9 cellular contexts compared by ENCODE assay signal in the genomic region with DNA sequence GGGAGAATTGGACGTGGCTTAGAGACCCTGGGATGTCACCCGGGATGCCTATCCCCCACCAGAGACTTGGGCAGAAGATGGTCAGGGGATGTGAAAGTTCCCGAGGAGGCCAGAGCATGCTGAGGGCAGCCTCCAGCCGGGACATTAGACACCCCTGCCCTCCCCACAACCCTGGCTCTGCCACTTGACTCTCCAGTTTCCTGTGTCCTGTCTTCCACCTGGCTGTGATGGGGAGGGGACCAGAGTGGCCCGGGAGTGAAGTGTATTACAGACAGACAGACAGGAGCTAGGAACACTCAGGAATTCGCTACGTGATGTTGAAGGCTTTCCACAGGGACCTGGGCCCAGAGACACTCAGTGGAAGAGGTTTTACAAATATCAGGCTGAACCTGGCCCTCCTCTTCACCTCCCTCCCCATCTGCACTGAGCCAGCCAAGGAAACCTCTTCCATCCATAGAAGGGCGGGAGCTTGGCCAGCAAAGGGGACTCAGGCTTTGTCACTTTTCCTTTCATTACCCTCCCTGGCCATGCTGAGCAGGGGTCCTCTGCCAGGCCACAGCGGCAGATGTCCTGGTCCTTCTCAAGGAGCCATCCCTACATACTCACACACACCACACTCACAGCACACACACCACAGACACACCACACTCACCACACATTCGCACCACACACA.
DNase-seq lines count a peak whose midpoint lies in the region; ATAC-seq and TF ChIP-seq lines count a peak whose summit lies in the region.
"Had no signal": no experiment of that assay in that cellular context is flagged by ENCODE, and none has a peak within 500 bp of the region (broad histone marks: within the 10 kb centered on the region; RNA-seq: fewer than 3 reads in every experiment).

No MANE protein-coding gene starts in this region.

- no peaks in the 10 kb centered on the region for H3K36me3 ChIP-seq in GM23248 (ENCODE audit: low read depth)
- H3K36me3 ChIP-seq in left lung = no peaks in the 10 kb centered on the region
- no peaks in the 10 kb centered on the region for H3K36me3 ChIP-seq in esophagus muscularis mucosa
- H3K36me3 ChIP-seq: right lobe of liver, uterus had no signal

- no peaks in the 10 kb centered on the region for H3K79me2 ChIP-seq in GM23248 (ENCODE audit: insufficient read depth)

- no peak for TF ChIP-seq EP300 in esophagus muscularis mucosa (IDR thresholded peaks at IDR 0.05)

- intact Hi-C loops in left lung (cut with DNase I) (no loop called here), esophagus muscularis mucosa (cut with DNase I) (no loop called here)

- no peaks in the 10 kb centered on the region for H3K9me3 ChIP-seq in GM23248 (ENCODE audit: low read depth)
- H3K9me3 ChIP-seq in left lung = no peaks in the 10 kb centered on the region
- H3K9me3 ChIP-seq in esophagus muscularis mucosa = no peaks in the 10 kb centered on the region
- H3K9me3 ChIP-seq: right lobe of liver, uterus had no signal

- H3K9me2 ChIP-seq in GM23248 (ENCODE audit: insufficient read depth) = no peaks in the 10 kb centered on the region

- in situ Hi-C loops in GM23248 (cut with MboI) = no loop called here

- H3K9ac ChIP-seq in GM23248 = no peak overlapping the region

- no peak overlapping the region for H3K4me2 ChIP-seq in GM23248 (ENCODE audit: unreplicated experiment)

- no peak for TF ChIP-seq CTCF in left lung (IDR thresholded peaks at IDR 0.05)
- TF ChIP-seq CTCF in esophagus muscularis mucosa (IDR thresholded peaks at IDR 0.05) = no peak

- no peak for TF ChIP-seq POLR2A in esophagus muscularis mucosa (IDR thresholded peaks at IDR 0.05; ENCODE audit: low read depth)

- peaks cover 17% of the 10 kb centered on the region for H3K4me1 ChIP-seq in GM23248 (ENCODE audit: insufficient read depth)
- H3K4me1 ChIP-seq in left lung = no peaks in the 10 kb centered on the region
- H3K4me1 ChIP-seq in esophagus muscularis mucosa = no peaks in the 10 kb centered on the region
- H3K4me1 ChIP-seq: right lobe of liver, uterus had no signal

- no peak overlapping the region for H3K27ac ChIP-seq in GM23248
- H3K27ac ChIP-seq in left lung = no peak overlapping the region
- H3K27ac ChIP-seq in esophagus muscularis mucosa (replicated peaks in 1 of 4) = no peak overlapping the region
- H3K27ac ChIP-seq: right lobe of liver, uterus had no signal

- H3K27me3 ChIP-seq in GM23248 (replicated peaks; ENCODE audit: insufficient read depth) = no peaks in the 10 kb centered on the region
- H3K27me3 ChIP-seq in left lung = no peaks in the 10 kb centered on the region
- H3K27me3 ChIP-seq in esophagus muscularis mucosa = peaks cover 0 to 11% (median 0%) of the 10 kb centered on the region in 4 donors
- H3K27me3 ChIP-seq: right lobe of liver, uterus had no signal

- H3F3A ChIP-seq in GM23248 (ENCODE audit: insufficient read depth) = peaks cover 21% of the 10 kb centered on the region

- H4K20me1 ChIP-seq in GM23248 (ENCODE audit: insufficient read depth) = no peaks in the 10 kb centered on the region

- no peak overlapping the region for H2AFZ ChIP-seq in GM23248

- DNase-seq in DMS53 (lab: John Stamatoyannopoulos, UW) (peak; percentile 76), GM23248 (peak; percentile 50), RPMI8226 (peak; percentile 45), left lung (no peak), esophagus muscularis mucosa (ENCODE audit: extremely low spot score) (no peak), epidermal melanocyte (ENCODE audit: insufficient read length, low spot score) (no peak)
- DNase-seq: right lobe of liver, uterus had no signal

- 59 to 60% methylated on average over 9 to 10 of the region's 10 CpGs for WGBS in GM23248 (ENCODE audit: low coverage in 1 of 2, low lambda C conversion rate in 2 of 2, missing lambda C conversion rate in 2 of 2), 2 experiments
- 64% methylated on average over 10 of the region's 10 CpGs for WGBS in esophagus muscularis mucosa

- H3K4me3 ChIP-seq in GM23248 = no peak overlapping the region
- H3K4me3 ChIP-seq in left lung = no peak overlapping the region
- H3K4me3 ChIP-seq in esophagus muscularis mucosa = no peak overlapping the region
- H3K4me3 ChIP-seq: right lobe of liver, uterus had no signal

- ATAC-seq in left lung (peak; percentile 51), GM21390 (IDR thresholded peaks at IDR 0.05; ENCODE audit: unreplicated experiment) (no peak)

Comparison
In these comparisons a context has a peak if more than half of its experiments do, and no peak if none do; other contexts are left out.
1. DNase-seq: peak in DMS53 (single experiment), GM23248 (single experiment) and RPMI8226 (single experiment); none in left lung (0 of 2), esophagus muscularis mucosa (single experiment) and epidermal melanocyte (single experiment).